17 cellular contexts compared by ENCODE assay signal in genomic region chr17:45702666-45703266, GRCh38.
DNase-seq lines count a peak whose midpoint lies in the region; ATAC-seq and TF ChIP-seq lines count a peak whose summit lies in the region.
"Had no signal": no experiment of that assay in that cellular context is flagged by ENCODE, and none has a peak within 500 bp of the region (broad histone marks: within the 10 kb centered on the region; RNA-seq: fewer than 3 reads in every experiment).

No MANE protein-coding gene starts in this region.

- no peak overlapping the region for H3K4me3 Mint-ChIP-seq in effector memory CD8-positive, alpha-beta T cell
- H3K4me3 Mint-ChIP-seq: mesothelial cell of epicardium had no signal

- in situ Hi-C loops in G401 (cut with HindIII; ENCODE audit: low sequenced_read_pairs) = no loop called here

- DNase-seq in G401 (ENCODE audit: low spot score) = peak; percentile 25
- peak; percentile 22 for DNase-seq in NCI-H69 (lab: John Stamatoyannopoulos, UW)
- no peak for DNase-seq in dorsolateral prefrontal cortex
- peak; percentile 55 for DNase-seq in myocyte (ENCODE audit: low read depth)
- no peak for DNase-seq in NCI-H510A (lab: John Stamatoyannopoulos, UW)
- no peak for DNase-seq in testis
- no peak for DNase-seq in effector memory CD8-positive, alpha-beta T cell
- DNase-seq: adrenal gland; CD4-positive, alpha-beta memory T cell; effector CD8-positive, alpha-beta T cell; NCI-H1092; stimulated activated CD4-positive, alpha-beta T cell treated with anti-CD3 and anti-CD28 coated beads, Interleukin-4, amount 100 ng/mL, for 4 hours; stimulated activated naive CD4-positive, alpha-beta T cell treated with Interleukin-2 at 50 U/mL for 16 hours had no signal

- no peak overlapping the region for H3K4me3 ChIP-seq in dorsolateral prefrontal cortex
- H3K4me3 ChIP-seq in testis = no peak overlapping the region
- H3K4me3 ChIP-seq: adrenal gland, prostate gland, SJCRH30 had no signal

- no peaks in the 10 kb centered on the region for H3K36me3 ChIP-seq in testis (ENCODE audit: low read depth, missing control alignments)
- H3K36me3 ChIP-seq: adrenal gland, prostate gland, SJCRH30 had no signal

- intact Hi-C loops in dorsolateral prefrontal cortex (cut with DNase I) = no loop called here
- intact Hi-C loops in testis (cut with DNase I; ENCODE audit: low total_unique reads) = no loop called here

- no peaks in the 10 kb centered on the region for H3K27me3 ChIP-seq in dorsolateral prefrontal cortex
- no peaks in the 10 kb centered on the region for H3K27me3 ChIP-seq in testis
- H3K27me3 ChIP-seq: adrenal gland, SJCRH30 had no signal

- no peaks in the 10 kb centered on the region for H3K4me1 Mint-ChIP-seq in effector memory CD8-positive, alpha-beta T cell (ENCODE audit: low read depth in 2 of 2)
- H3K4me1 Mint-ChIP-seq: CD4-positive, alpha-beta memory T cell; mesothelial cell of epicardium had no signal

- H3K9me3 ChIP-seq in testis = no peaks in the 10 kb centered on the region
- H3K9me3 ChIP-seq: adrenal gland, prostate gland, SJCRH30 had no signal

- H3K27me3 Mint-ChIP-seq in effector memory CD8-positive, alpha-beta T cell = peaks cover 62 to 88% of the 10 kb centered on the region in 2 donors

- no peak for ATAC-seq in HG02759 (IDR thresholded peaks at IDR 0.05; ENCODE audit: unreplicated experiment)
- ATAC-seq in effector memory CD8-positive, alpha-beta T cell (replicated peaks) = no peak

- peak overlapping the region in 31 of 59 donors; percentile 10 to 80 (median 53) for H3K27ac ChIP-seq in dorsolateral prefrontal cortex
- no peak overlapping the region for H3K27ac ChIP-seq in testis
- H3K27ac ChIP-seq: adrenal gland, prostate gland, SJCRH30 had no signal

- no peak for TF ChIP-seq CTCF in dorsolateral prefrontal cortex (IDR thresholded peaks at IDR 0.05 in 54 of 56, conservative IDR thresholded peaks at IDR 0.05 in 2 of 56; ENCODE audit: low read depth in 1 of 56, partially characterized antibody in 56 of 56)
- no peak for TF ChIP-seq CTCF in testis (IDR thresholded peaks at IDR 0.05)

- WGBS in testis, 2 donors = 28 to 56% methylated on average over 1 of the region's 1 CpG

- H3K27ac Mint-ChIP-seq in effector memory CD8-positive, alpha-beta T cell = no peak overlapping the region
- H3K27ac Mint-ChIP-seq: CD4-positive, alpha-beta memory T cell; mesothelial cell of epicardium had no signal

- H3K36me3 Mint-ChIP-seq in effector memory CD8-positive, alpha-beta T cell (ENCODE audit: insufficient read depth) = peaks cover 3% of the 10 kb centered on the region
- H3K36me3 Mint-ChIP-seq: CD4-positive, alpha-beta memory T cell; mesothelial cell of epicardium had no signal

- no peak for TF ChIP-seq POLR2A in testis (IDR thresholded peaks at IDR 0.05)

- H3K4me1 ChIP-seq in testis = no peaks in the 10 kb centered on the region
- H3K4me1 ChIP-seq: adrenal gland, prostate gland, SJCRH30 had no signal

- H3K9me3 Mint-ChIP-seq in effector memory CD8-positive, alpha-beta T cell = no peaks in the 10 kb centered on the region
- H3K9me3 Mint-ChIP-seq: CD4-positive, alpha-beta memory T cell; mesothelial cell of epicardium had no signal

Comparison
In these comparisons a context has a peak if more than half of its experiments do, and no peak if none do; other contexts are left out.
1. DNase-seq: peak in G401 (single experiment), NCI-H69 (single experiment) and myocyte (single experiment); none in dorsolateral prefrontal cortex (0 of 10), NCI-H510A (single experiment), testis (single experiment) and effector memory CD8-positive, alpha-beta T cell (0 of 3).
2. H3K27ac ChIP-seq: peak in dorsolateral prefrontal cortex (31 of 59); none in testis (0 of 2).